Comparison of ENCODE assay signal across 19 cellular contexts in genomic region chr12:77584860-77585259, GRCh38.
"Had no signal": no experiment of that assay in that cellular context is flagged by ENCODE, and none has a peak within 500 bp of the region (broad histone marks: within the 10 kb centered on the region; RNA-seq: fewer than 3 reads in every experiment).

No MANE protein-coding gene starts in this region.

- ATAC-seq: activated CD4-positive, alpha-beta T cell treated with anti-CD3 and anti-CD28 coated beads for 36 hours; activated CD8-positive, alpha-beta memory T cell treated with anti-CD3 and anti-CD28 coated beads, Interleukin-2, amount 10 ng/mL, durations not matched to agents 7 days and 5 days; gastrocnemius medialis; heart right ventricle; left colon; lower lobe of right lung; stimulated activated naive B cell treated with anti-CD40 and anti-IgM and Interleukin-4, amounts not matched to agents 10 μg/mL and 1 μg/mL and 100 μg/mL, for 72 hours had no signal

- H3K36me3 Mint-ChIP-seq: activated CD4-positive, alpha-beta memory T cell treated with anti-CD3 and anti-CD28 coated beads for 36 hours; activated CD8-positive, alpha-beta memory T cell treated with anti-CD3 and anti-CD28 coated beads, Interleukin-2, amount 10 ng/mL, durations not matched to agents 7 days and 5 days; stimulated activated naive B cell treated with anti-CD40 and anti-IgM and Interleukin-4, amounts not matched to agents 10 μg/mL and 1 μg/mL and 100 μg/mL, for 72 hours had no signal

- H3K4me1 Mint-ChIP-seq: activated CD4-positive, alpha-beta T cell treated with anti-CD3 and anti-CD28 coated beads for 36 hours; activated CD8-positive, alpha-beta memory T cell treated with anti-CD3 and anti-CD28 coated beads, Interleukin-2, amount 10 ng/mL, durations not matched to agents 7 days and 5 days; endodermal cell; nephron progenitor cell; stimulated activated naive B cell treated with anti-CD40 and anti-IgM and Interleukin-4, amounts not matched to agents 10 μg/mL and 1 μg/mL and 100 μg/mL, for 72 hours had no signal

- H3K4me3 Mint-ChIP-seq: activated CD4-positive, alpha-beta memory T cell treated with anti-CD3 and anti-CD28 coated beads for 36 hours; activated CD4-positive, alpha-beta T cell treated with anti-CD3 and anti-CD28 coated beads for 36 hours; activated CD8-positive, alpha-beta memory T cell treated with anti-CD3 and anti-CD28 coated beads, Interleukin-2, amount 10 ng/mL, durations not matched to agents 7 days and 5 days; endodermal cell; nephron progenitor cell; stimulated activated naive B cell treated with anti-CD40 and anti-IgM and Interleukin-4, amounts not matched to agents 10 μg/mL and 1 μg/mL and 100 μg/mL, for 72 hours had no signal

- H3K9me3 ChIP-seq: gastrocnemius medialis, heart right ventricle, lower lobe of right lung, right atrium auricular region, thyroid gland had no signal

- H3K27me3 Mint-ChIP-seq: activated CD4-positive, alpha-beta memory T cell treated with anti-CD3 and anti-CD28 coated beads for 36 hours; activated CD4-positive, alpha-beta T cell treated with anti-CD3 and anti-CD28 coated beads for 36 hours; activated CD8-positive, alpha-beta memory T cell treated with anti-CD3 and anti-CD28 coated beads, Interleukin-2, amount 10 ng/mL, durations not matched to agents 7 days and 5 days; progenitor cell of endocrine pancreas; stimulated activated naive B cell treated with anti-CD40 and anti-IgM and Interleukin-4, amounts not matched to agents 10 μg/mL and 1 μg/mL and 100 μg/mL, for 72 hours had no signal

- DNase-seq: activated CD4-positive, alpha-beta memory T cell treated with anti-CD3 and anti-CD28 coated beads for 36 hours; activated CD4-positive, alpha-beta T cell treated with anti-CD3 and anti-CD28 coated beads for 36 hours; activated CD8-positive, alpha-beta memory T cell treated with anti-CD3 and anti-CD28 coated beads, Interleukin-2, amount 10 ng/mL, durations not matched to agents 7 days and 5 days; activated effector memory CD4-positive, alpha-beta T cell treated with Interleukin-2 at 50 U/mL for 16 hours; activated naive CD4-positive, alpha-beta T cell treated with anti-CD3 and anti-CD28 coated beads, Interleukin-2, amount 50 U/mL, for 16 hours; activated T-cell treated with anti-CD3 and anti-CD28 coated beads, Interleukin-2, amount 50 U/mL, for 1 hour; endodermal cell; gastrocnemius medialis; heart right ventricle; left colon; lower lobe of right lung; nephron progenitor cell; occipital lobe; stimulated activated CD4-positive, alpha-beta T cell treated with anti-CD3 and anti-CD28 coated beads, Interleukin-15, amount 100 ng/mL, for 24 hours; stimulated activated CD4-positive, alpha-beta T cell treated with anti-CD3 and anti-CD28 coated beads, Interleukin-4, amount 100 ng/mL, for 1 hour; stimulated activated naive B cell treated with anti-CD40 and anti-IgM and Interleukin-4, amounts not matched to agents 10 μg/mL and 1 μg/mL and 100 μg/mL, for 72 hours; thyroid gland had no signal

- H3K27ac Mint-ChIP-seq: activated CD4-positive, alpha-beta memory T cell treated with anti-CD3 and anti-CD28 coated beads for 36 hours; activated CD4-positive, alpha-beta T cell treated with anti-CD3 and anti-CD28 coated beads for 36 hours; activated CD8-positive, alpha-beta memory T cell treated with anti-CD3 and anti-CD28 coated beads, Interleukin-2, amount 10 ng/mL, durations not matched to agents 7 days and 5 days; endodermal cell; nephron progenitor cell; progenitor cell of endocrine pancreas; stimulated activated naive B cell treated with anti-CD40 and anti-IgM and Interleukin-4, amounts not matched to agents 10 μg/mL and 1 μg/mL and 100 μg/mL, for 72 hours had no signal
